In the genomic region with DNA sequence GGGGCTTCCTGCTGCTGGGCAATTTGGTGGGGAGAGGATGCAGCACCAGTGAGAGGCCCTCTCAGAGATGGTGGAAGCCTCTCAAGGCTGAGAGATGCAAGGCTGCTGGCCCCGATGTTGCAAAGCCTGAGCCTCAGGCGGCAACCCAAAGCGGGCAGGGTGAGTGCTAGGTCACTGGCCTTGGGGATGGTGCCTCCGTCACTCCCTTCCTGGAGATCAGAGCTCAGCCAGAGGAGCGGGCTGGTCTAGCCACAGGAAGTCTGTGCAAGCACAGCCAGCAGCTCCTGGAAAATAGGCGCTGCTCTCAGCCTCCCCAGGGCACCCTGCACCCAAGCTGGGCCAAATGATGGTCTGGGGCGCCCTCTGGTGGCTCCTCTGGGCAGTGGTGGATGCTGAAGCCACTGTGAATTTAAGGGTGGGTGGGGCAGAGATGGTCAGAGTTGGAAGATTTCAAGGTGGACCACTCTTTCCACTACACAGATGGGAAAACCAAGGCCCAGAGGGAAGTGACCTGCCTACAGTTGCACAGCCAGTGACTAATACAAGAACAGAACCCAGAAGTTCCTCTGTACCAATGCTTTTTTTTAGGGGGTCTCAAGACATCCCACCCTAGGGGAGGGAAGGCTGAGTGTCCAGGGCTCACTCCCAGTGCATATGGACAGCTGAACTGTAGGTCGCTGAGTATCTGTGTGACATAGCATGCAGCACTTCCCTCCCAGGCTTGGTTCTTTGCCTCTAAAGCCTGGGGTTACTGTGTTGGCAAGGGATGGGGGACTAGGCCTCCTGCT, we compare ENCODE assay signal across 8 cellular contexts.
DNase-seq lines count a peak whose midpoint lies in the region; ATAC-seq lines count a peak whose summit lies in the region.

No MANE protein-coding gene starts in this region.

- DNase-seq in DMS153 treated with DMSO at 0.1 percent for 48 hours (lab: John Stamatoyannopoulos, UW; ENCODE audit: unreplicated experiment) (peak; percentile 77), NCI-H345 (lab: John Stamatoyannopoulos, UW) (peak; percentile 91), kidney tubule cell (ENCODE audit: low spot score) (peak; percentile 82)
- DNase-seq in activated CD4-positive, alpha-beta T cell treated with anti-CD3 and anti-CD28 coated beads for 24 hours (ENCODE audit: low read depth in 2 of 2), result peak; percentile 85 to 86
- DNase-seq in central memory CD4-positive, alpha-beta T cell, result peak; percentile 77
- DNase-seq in stimulated activated CD4-positive, alpha-beta T cell treated with anti-CD3 and anti-CD28 coated beads, Interleukin-2, amount 100 ng/mL, for 4 hours (ENCODE audit: low read depth), result peak; percentile 80

- ATAC-seq in HG02642 (IDR thresholded peaks at IDR 0.05; ENCODE audit: poor library complexity, unreplicated experiment) (peak; percentile 80), GM21737 (IDR thresholded peaks at IDR 0.05; ENCODE audit: unreplicated experiment) (no peak)
